Comparison of ENCODE assay signal across 9 cellular contexts in genomic region chr3:157693762-157694161, GRCh38.
"Had no signal": no experiment of that assay in that cellular context is flagged by ENCODE, and none has a peak within 500 bp of the region (broad histone marks: within the 10 kb centered on the region; RNA-seq: fewer than 3 reads in every experiment).

No MANE protein-coding gene starts in this region.

- H3K9ac ChIP-seq: GM23248 had no signal

- ATAC-seq: GM23338, HCT116 had no signal

- H3K4me1 ChIP-seq: HAP-1 had no signal

- H3K36me3 ChIP-seq: HAP-1 had no signal

- H3K27ac ChIP-seq: GM23248 had no signal

- DNase-seq: GM23248, GOT3, H7, H9, HCEC 1CT, HFFc6 had no signal

- H3K9me3 ChIP-seq: HAP-1 had no signal

- H3K4me3 ChIP-seq: GM23248, GM23338, HAP-1 had no signal

- H2AFZ ChIP-seq: GM23248, GM23338 had no signal

- H3K4me2 ChIP-seq: GM23338 had no signal
